In genomic region chr7:137592232-137592896, GRCh38 we compare ENCODE assay signal across 8 cellular contexts.
DNase-seq lines count a peak whose midpoint lies in the region; ATAC-seq, FAIRE-seq and TF ChIP-seq lines count a peak whose summit lies in the region.

No MANE protein-coding gene starts in this region.

- peak; percentile 65 for TF ChIP-seq CTCF in endothelial cell (IDR thresholded peaks at IDR 0.05; ENCODE audit: unreplicated experiment)

- no peak overlapping the region for H3K9ac ChIP-seq in Karpas-422 (ENCODE audit: low read length)

- H3K9me3 ChIP-seq in Karpas-422 (ENCODE audit: low read length): no peaks in the 10 kb centered on the region
- H3K9me3 ChIP-seq in mesodermal cell (ENCODE audit: control insufficient read depth, low read length): no peaks in the 10 kb centered on the region
- H3K9me3 ChIP-seq in CD4-positive, alpha-beta memory T cell (ENCODE audit: control insufficient read depth in 1 of 2, low read length in 2 of 2): no peaks in the 10 kb centered on the region

- H3K27me3 Mint-ChIP-seq in endothelial cell (ENCODE audit: unreplicated experiment): no peaks in the 10 kb centered on the region
- H3K27me3 Mint-ChIP-seq in CD4-positive, alpha-beta memory T cell: peaks cover 4 to 14% of the 10 kb centered on the region in 2 donors

- CTCF ChIA-PET in CD4-positive, alpha-beta memory T cell (lab: Charles Lee; ENCODE audit: partially characterized antibody): interaction anchor here (2.7 kb wide), 1 partner anchor 14 kb away, joined by 8 read pairs; no protein-coding TSS in a partner anchor

- WGBS in mesodermal cell (ENCODE audit: insufficient coverage in 2 of 2), 2 experiments: 16 to 37% methylated on average over 4 to 5 of the region's 6 CpGs

- DNase-seq in DMS53 treated with DMSO at 0.1 percent for 48 hours (lab: John Stamatoyannopoulos, UW; ENCODE audit: unreplicated experiment) (peak; percentile 88), Karpas-422 (peak; percentile 66), RCC 7860 (ENCODE audit: low spot score) (peak; percentile 67), endothelial cell (ENCODE audit: low spot score) (peak; percentile 70)
- DNase-seq in CD4-positive, alpha-beta memory T cell: no peak

- ATAC-seq in GM21367 (IDR thresholded peaks at IDR 0.05; ENCODE audit: unreplicated experiment) (peak; percentile 78), HG02571 (IDR thresholded peaks at IDR 0.05; ENCODE audit: unreplicated experiment) (no peak)

- H3K36me3 Mint-ChIP-seq in endothelial cell (ENCODE audit: low read depth, unreplicated experiment): no peaks in the 10 kb centered on the region
- H3K36me3 Mint-ChIP-seq in CD4-positive, alpha-beta memory T cell: no peaks in the 10 kb centered on the region

- no peak overlapping the region for H3K4me3 Mint-ChIP-seq in endothelial cell (ENCODE audit: unreplicated experiment)
- H3K4me3 Mint-ChIP-seq in CD4-positive, alpha-beta memory T cell: no peak overlapping the region

- H3K4me3 ChIP-seq in Karpas-422 (ENCODE audit: low read length) (no peak overlapping the region), mesodermal cell (ENCODE audit: extremely low read depth, insufficient read depth, low read length, poor library complexity, severe bottlenecking) (no peak overlapping the region)
- no peak overlapping the region for H3K4me3 ChIP-seq in CD4-positive, alpha-beta memory T cell (ENCODE audit: low read length in 2 of 2)

- H3K79me2 ChIP-seq in Karpas-422 (ENCODE audit: low read length): no peaks in the 10 kb centered on the region

- no peak overlapping the region for H2AFZ ChIP-seq in Karpas-422 (ENCODE audit: low read length)

- no peak overlapping the region for H3K27ac ChIP-seq in Karpas-422 (ENCODE audit: low read length)
- peak overlapping the region; percentile 93 for H3K27ac ChIP-seq in mesodermal cell (ENCODE audit: low read depth, low read length, severe bottlenecking)
- H3K27ac ChIP-seq in CD4-positive, alpha-beta memory T cell (ENCODE audit: low read depth, low read length): no peak overlapping the region

- peak; percentile 70 for FAIRE-seq in RCC 7860 (lab: Jason Lieb, UNC)

- POLR2A ChIA-PET in CD4-positive, alpha-beta memory T cell (lab: Charles Lee; ENCODE audit: partially characterized antibody): no interaction called here

- H3K27me3 ChIP-seq in Karpas-422 (ENCODE audit: low read length): no peaks in the 10 kb centered on the region
- H3K27me3 ChIP-seq in CD4-positive, alpha-beta memory T cell (ENCODE audit: insufficient read depth, low read length): no peaks in the 10 kb centered on the region

- H3K27ac Mint-ChIP-seq in endothelial cell (ENCODE audit: unreplicated experiment): no peak overlapping the region
- H3K27ac Mint-ChIP-seq in CD4-positive, alpha-beta memory T cell: no peak overlapping the region

- H3K4me1 ChIP-seq in Karpas-422 (ENCODE audit: low read length) (no peaks in the 10 kb centered on the region), mesodermal cell (ENCODE audit: control insufficient read depth, insufficient read depth, low read length, poor library complexity, severe bottlenecking) (peaks cover 25% of the 10 kb centered on the region)
- H3K4me1 ChIP-seq in CD4-positive, alpha-beta memory T cell (ENCODE audit: insufficient read depth, low read length): no peaks in the 10 kb centered on the region

- H3K9me2 ChIP-seq in Karpas-422 (replicated peaks; ENCODE audit: insufficient read depth, low read length): no peaks in the 10 kb centered on the region

- H4K20me1 ChIP-seq in Karpas-422 (ENCODE audit: insufficient read depth, low read depth, low read length): no peaks in the 10 kb centered on the region

- intact Hi-C loops in CD4-positive, alpha-beta memory T cell (cut with micrococcal nuclease): no loop called here

- no peak overlapping the region for H3K4me2 ChIP-seq in Karpas-422 (ENCODE audit: low read depth, low read length, poor library complexity, severe bottlenecking)

- H3K4me1 Mint-ChIP-seq in endothelial cell (ENCODE audit: unreplicated experiment): no peaks in the 10 kb centered on the region
- H3K4me1 Mint-ChIP-seq in CD4-positive, alpha-beta memory T cell: no peaks in the 10 kb centered on the region

- no peaks in the 10 kb centered on the region for H3K9me3 Mint-ChIP-seq in endothelial cell (ENCODE audit: unreplicated experiment)
- H3K9me3 Mint-ChIP-seq in CD4-positive, alpha-beta memory T cell: no peaks in the 10 kb centered on the region

- H3K36me3 ChIP-seq in Karpas-422 (ENCODE audit: insufficient read depth, low read length): no peaks in the 10 kb centered on the region
- no peaks in the 10 kb centered on the region for H3K36me3 ChIP-seq in mesodermal cell (ENCODE audit: control insufficient read depth, insufficient read depth, low read length)
- no peaks in the 10 kb centered on the region for H3K36me3 ChIP-seq in CD4-positive, alpha-beta memory T cell (ENCODE audit: insufficient read depth, low read length)

Comparison
In these comparisons a context has a peak if more than half of its experiments do, and no peak if none do; other contexts are left out.
1. DNase-seq: peak in DMS53 treated with DMSO at 0.1 percent for 48 hours (single experiment), Karpas-422 (single experiment), RCC 7860 (single experiment) and endothelial cell (single experiment); none in CD4-positive, alpha-beta memory T cell (0 of 5).